ENCODE assay signal across 1 cellular context in the genomic region with DNA sequence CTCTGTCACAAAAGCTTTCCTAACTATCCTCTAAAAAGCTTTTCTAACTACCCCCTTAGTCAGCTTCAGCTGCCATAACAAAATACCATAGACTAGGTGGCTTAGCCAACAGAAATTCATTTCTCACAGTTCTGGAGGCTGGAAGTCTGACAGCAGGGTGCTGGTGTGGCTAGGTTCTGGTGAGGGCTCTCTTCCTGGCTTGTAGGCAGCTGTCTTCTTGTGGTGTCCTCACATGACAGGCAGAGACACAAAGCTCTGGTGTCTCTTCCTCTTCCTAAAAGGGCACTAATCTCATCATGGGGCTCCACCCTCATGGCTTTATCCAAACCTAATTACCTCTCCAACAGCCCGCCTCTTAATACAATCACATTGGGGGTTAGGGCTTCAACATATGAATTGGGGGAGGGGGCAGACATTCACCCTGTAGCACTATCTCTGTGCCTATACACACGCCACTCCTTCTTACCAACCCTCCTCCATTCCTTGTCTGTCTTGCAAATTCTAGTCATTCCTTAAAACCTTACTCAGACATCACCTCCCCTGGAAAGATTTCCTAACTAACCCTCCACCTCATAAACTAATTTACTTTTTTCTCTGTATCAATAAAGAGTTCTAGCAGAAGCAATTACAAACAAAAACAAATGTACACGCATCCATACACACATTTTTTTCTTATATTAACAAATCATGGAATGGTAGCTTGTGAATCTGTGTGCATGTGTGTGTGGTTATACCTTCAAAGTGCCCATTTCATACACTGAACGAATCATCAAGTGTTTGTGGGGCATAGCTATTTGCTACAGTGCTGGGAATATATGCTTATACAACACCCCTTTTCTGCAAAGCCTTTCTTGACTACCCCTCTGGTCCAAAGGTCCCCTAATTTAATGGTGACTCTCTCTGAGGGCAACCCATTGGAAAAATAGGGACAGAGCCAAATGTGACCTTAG.
TF ChIP-seq lines count a peak whose summit lies in the region.

No MANE protein-coding gene starts in this region.

TF ChIP-seq in HepG2, 621 proteins besides CTCF, POLR2A, EP300 and RAD21:
- TF ChIP-seq SAFB2 (CRISPR knock-in tag; IDR thresholded peaks at IDR 0.05; ENCODE audit: borderline replicate concordance, low read depth) = no peak
- peak; percentile 51; the same call in 1 of the 2 replicates for TF ChIP-seq ZNF264 (CRISPR knock-in tag; IDR thresholded peaks at IDR 0.05)
